Comparison of ENCODE assay signal across 30 cellular contexts in genomic region chr5:74519679-74520078, GRCh38.
"Had no signal": no experiment of that assay in that cellular context is flagged by ENCODE, and none has a peak within 500 bp of the region (broad histone marks: within the 10 kb centered on the region; RNA-seq: fewer than 3 reads in every experiment).

No MANE protein-coding gene starts in this region.

- FAIRE-seq: astrocyte, colon had no signal

- ATAC-seq: activated CD8-positive, alpha-beta T cell treated with anti-CD3 and anti-CD28 coated beads for 36 hours; activated T-cell treated with anti-CD3 and anti-CD28 coated beads, Interleukin-2, amount 50 U/mL, for 4 hours; activated T-helper 17 cell treated with anti-CD3 and anti-CD28 coated beads, Interleukin-2, amount 50 U/mL, for 72 hours; effector memory CD8-positive, alpha-beta T cell; foreskin keratinocyte; gastroesophageal sphincter; heart right ventricle had no signal

- H3K4me1 Mint-ChIP-seq: activated T-helper 17 cell treated with anti-CD3 and anti-CD28 coated beads, Interleukin-2, amount 50 U/mL, for 72 hours had no signal

- H3K4me1 ChIP-seq: foreskin keratinocyte had no signal

- H3K27ac ChIP-seq: brain microvascular endothelial cell, esophagus muscularis mucosa, foreskin keratinocyte, gastroesophageal sphincter, heart right ventricle, VCaP had no signal

- H3K27me3 ChIP-seq: brain microvascular endothelial cell, esophagus muscularis mucosa, foreskin keratinocyte, gastroesophageal sphincter, heart right ventricle had no signal

- H3K36me3 ChIP-seq: brain microvascular endothelial cell, esophagus muscularis mucosa, gastroesophageal sphincter, heart right ventricle had no signal

- H3K4me3 Mint-ChIP-seq: activated CD8-positive, alpha-beta T cell treated with anti-CD3 and anti-CD28 coated beads for 36 hours; activated naive CD8-positive, alpha-beta T cell; activated T-cell treated with anti-CD3 and anti-CD28 coated beads, Interleukin-2, amount 50 U/mL, for 4 hours; activated T-helper 17 cell treated with anti-CD3 and anti-CD28 coated beads, Interleukin-2, amount 50 U/mL, for 72 hours; effector memory CD8-positive, alpha-beta T cell; WTC11 had no signal

- H3K4me3 ChIP-seq: esophagus muscularis mucosa, gastroesophageal sphincter, heart right ventricle had no signal

- DNase-seq: activated CD4-positive, alpha-beta T cell treated with anti-CD3 and anti-CD28 coated beads for 1 hour; activated CD4-positive, alpha-beta T cell treated with anti-CD3 and anti-CD28 coated beads for 48 hours; activated CD4-positive, alpha-beta T cell treated with anti-CD3 and anti-CD28 coated beads, Interleukin-2, amount 50 U/mL, for 1 hour; activated CD4-positive, alpha-beta T cell treated with anti-CD3 and anti-CD28 coated beads, Interleukin-2, amount 50 U/mL, for 48 hours; activated CD8-positive, alpha-beta memory T cell treated with anti-CD3 and anti-CD28 coated beads for 24 hours; activated CD8-positive, alpha-beta T cell treated with anti-CD3 and anti-CD28 coated beads for 36 hours; activated effector memory CD4-positive, alpha-beta T cell treated with Interleukin-2 at 50 U/mL for 16 hours; activated gamma-delta T cell treated with Interleukin-2 at 50 U/mL for 16 hours; activated naive CD4-positive, alpha-beta T cell treated with anti-CD3 and anti-CD28 coated beads, Interleukin-2, amount 50 U/mL, for 16 hours; activated naive CD4-positive, alpha-beta T cell treated with Interleukin-2 at 50 U/mL for 16 hours; activated T-cell treated with anti-CD3 and anti-CD28 coated beads, Interleukin-2, amount 50 U/mL, for 4 hours; amniotic stem cell; anterior cingulate cortex; caudate nucleus; cortex of kidney; effector CD4-positive, alpha-beta T cell; effector memory CD8-positive, alpha-beta T cell; erythroblast; foreskin keratinocyte; heart right ventricle; T-helper 2 cell had no signal

- H3K9me3 ChIP-seq: esophagus muscularis mucosa, gastroesophageal sphincter had no signal

- H3K36me3 Mint-ChIP-seq: activated naive CD8-positive, alpha-beta T cell had no signal

- H3K27ac Mint-ChIP-seq: activated CD8-positive, alpha-beta T cell treated with anti-CD3 and anti-CD28 coated beads for 36 hours; activated naive CD8-positive, alpha-beta T cell; activated T-helper 17 cell treated with anti-CD3 and anti-CD28 coated beads, Interleukin-2, amount 50 U/mL, for 72 hours; effector memory CD8-positive, alpha-beta T cell; WTC11 had no signal
